23 cellular contexts compared by ENCODE assay signal in genomic region chr21:41997657-41998056, GRCh38.
"Had no signal": no experiment of that assay in that cellular context is flagged by ENCODE, and none has a peak within 500 bp of the region (broad histone marks: within the 10 kb centered on the region; RNA-seq: fewer than 3 reads in every experiment).

No MANE protein-coding gene starts in this region.

- DNase-seq: hippocampal formation; left colon; left ventricle myocardium inferior; mesendoderm; naive B cell; natural killer cell; ovary; right lobe of liver; stimulated activated CD4-positive, alpha-beta T cell treated with anti-CD3 and anti-CD28 coated beads, Interleukin-1b, Interleukin-23, amount 100 ng/mL, for 48 hours; stimulated activated CD4-positive, alpha-beta T cell treated with anti-CD3 and anti-CD28 coated beads, Interleukin-2, amount 100 ng/mL, for 48 hours; stimulated activated CD4-positive, alpha-beta T cell treated with anti-CD3 and anti-CD28 coated beads, Interleukin-4, amount 100 ng/mL, for 4 hours; stimulated activated CD8-positive, alpha-beta memory T cell treated with anti-CD3 and anti-CD28 coated beads, Interleukin-4, amount 100 ng/mL, for 48 hours; stimulated activated naive B cell treated with anti-CD40 and anti-IgM and Interleukin-4, amounts not matched to agents 10 μg/mL and 1 μg/mL and 100 μg/mL, for 72 hours; stimulated activated naive CD8-positive, alpha-beta T cell treated with anti-CD3 and anti-CD28 coated beads, Interleukin-15, Interleukin-2, amounts not matched to agents 100 U/mL and 50 U/mL, for 24 hours; stomach; testis; tibial artery had no signal

- H3K4me3 ChIP-seq: left ventricle myocardium inferior, lung, ovary, right atrium auricular region, right lobe of liver, smooth muscle cell, stomach, testis, tibial artery, upper lobe of right lung had no signal

- H3K4me1 Mint-ChIP-seq: mesothelial cell of epicardium had no signal

- ATAC-seq: left colon; right lobe of liver; stimulated activated naive B cell treated with anti-CD40 and anti-IgM and Interleukin-4, amounts not matched to agents 10 μg/mL and 1 μg/mL and 100 μg/mL, for 72 hours; stimulated activated naive CD8-positive, alpha-beta T cell treated with anti-CD3 and anti-CD28 coated beads, Interleukin-15, Interleukin-2, amounts not matched to agents 100 U/mL and 50 U/mL, for 24 hours; upper lobe of right lung had no signal

- H3K36me3 ChIP-seq: ovary had no signal

- H3K4me2 ChIP-seq: smooth muscle cell had no signal

- H3K27ac Mint-ChIP-seq: mesothelial cell of epicardium; natural killer cell; progenitor cell of endocrine pancreas; stimulated activated naive B cell treated with anti-CD40 and anti-IgM and Interleukin-4, amounts not matched to agents 10 μg/mL and 1 μg/mL and 100 μg/mL, for 72 hours had no signal

- H3K9me3 Mint-ChIP-seq: natural killer cell had no signal

- H3K4me1 ChIP-seq: left ventricle myocardium inferior, right atrium auricular region, right lobe of liver, testis, upper lobe of right lung had no signal

- H3K27me3 Mint-ChIP-seq: naive B cell; progenitor cell of endocrine pancreas; stimulated activated naive B cell treated with anti-CD40 and anti-IgM and Interleukin-4, amounts not matched to agents 10 μg/mL and 1 μg/mL and 100 μg/mL, for 72 hours had no signal

- H3K27me3 ChIP-seq: ovary, right atrium auricular region, right lobe of liver, stomach, testis, tibial artery, upper lobe of right lung had no signal

- H3K27ac ChIP-seq: left ventricle myocardium inferior, ovary, right atrium auricular region, right lobe of liver, stomach, testis, tibial artery, upper lobe of right lung had no signal

- H3K4me3 Mint-ChIP-seq: mesothelial cell of epicardium; naive B cell; natural killer cell; stimulated activated naive B cell treated with anti-CD40 and anti-IgM and Interleukin-4, amounts not matched to agents 10 μg/mL and 1 μg/mL and 100 μg/mL, for 72 hours had no signal

- H3K9me3 ChIP-seq: left ventricle myocardium inferior, ovary, right atrium auricular region, right lobe of liver, testis, tibial artery, upper lobe of right lung had no signal
